In genomic region chr11:123624974-123625373, GRCh38 we compare ENCODE assay signal across 20 cellular contexts. TPM values are rescaled to one million over a fixed set of nuclear protein-coding genes. Genes with fewer than 3 reads are reported as not detected.
DNase-seq lines count a peak whose midpoint lies in the region; ATAC-seq and TF ChIP-seq lines count a peak whose summit lies in the region.
"Had no signal": no experiment of that assay in that cellular context is flagged by ENCODE, and none has a peak within 500 bp of the region (broad histone marks: within the 10 kb centered on the region; RNA-seq: fewer than 3 reads in every experiment).

No MANE protein-coding gene starts in this region.

- dilution Hi-C loops in IMR-90 (cut with HindIII; ENCODE audit: low sequenced_read_pairs, unreplicated experiment), result no loop called here

- H2BK5ac ChIP-seq in IMR-90 (ENCODE audit: low read depth, low read length, poor library complexity, severe bottlenecking), result no peak overlapping the region

- H3K79me1 ChIP-seq in IMR-90 (ENCODE audit: low read depth in 1 of 2, low read length in 2 of 2), result no peaks in the 10 kb centered on the region

- in situ Hi-C loops in IMR-90 (cut with MboI; ENCODE audit: low sequenced_read_pairs), result no loop called here

- no peaks in the 10 kb centered on the region for H3K79me2 ChIP-seq in PC-9 (ENCODE audit: low read depth)

- H3K4me1 ChIP-seq in IMR-90 (ENCODE audit: control insufficient read depth, insufficient read depth, low read length) (no peaks in the 10 kb centered on the region), PC-9 (replicated peaks; ENCODE audit: insufficient read depth) (no peaks in the 10 kb centered on the region)

- CTCF ChIA-PET in IMR-90 (lab: Yijun Ruan, JAX) (interaction anchor here (0.5 to 1.1 kb wide), 2 partner anchors 14 to 48 kb away, joined by 5 to 6 read pairs; no protein-coding TSS in a partner anchor), PC-9 (lab: Charles Lee) (no interaction called here)

- H2BK120ac ChIP-seq in IMR-90 (ENCODE audit: low read depth, low read length), result no peak overlapping the region

- ATAC-seq in IMR-90 (ENCODE audit: low read depth) (no peak), GM19455 (IDR thresholded peaks at IDR 0.05; ENCODE audit: unreplicated experiment) (no peak), HG02938 (IDR thresholded peaks at IDR 0.05; ENCODE audit: unreplicated experiment) (no peak)
- ATAC-seq: GM12878 had no signal

- no peak overlapping the region for H2AK9ac ChIP-seq in IMR-90 (replicated peaks; ENCODE audit: low read depth, low read length, poor library complexity)

- H3K27me3 ChIP-seq in IMR-90 (ENCODE audit: control insufficient read depth, insufficient read depth, low read length) (no peaks in the 10 kb centered on the region), PC-9 (ENCODE audit: insufficient read depth, low read depth) (no peaks in the 10 kb centered on the region)

- WGBS in IMR-90 (ENCODE audit: extremely low coverage in 2 of 2, insufficient read length in 1 of 2), 2 experiments, result no CpG with 5 or more reads among the region's 2 CpGs

- intact Hi-C loops in IMR-90 (cut with micrococcal nuclease) (no loop called here), PC-9 (cut with micrococcal nuclease; ENCODE audit: unreplicated experiment) (no loop called here)

- no peaks in the 10 kb centered on the region for H3K9me2 ChIP-seq in PC-9 (ENCODE audit: insufficient read depth)

- BruUV-seq in IMR-90 (replicated peaks; lab: Mats Ljungman, UMichigan), result no TSS peak
- no TSS peak for BruUV-seq in PC-9 (replicated peaks; lab: Mats Ljungman, UMichigan)

- TF ChIP-seq POLR2A in IMR-90 (IDR thresholded peaks at IDR 0.05; ENCODE audit: low read depth, low read length), result no peak

- no peak overlapping the region for H2AFZ ChIP-seq in IMR-90 (replicated peaks; ENCODE audit: low read length, poor library complexity)
- H2AFZ ChIP-seq in PC-9, result no peak overlapping the region

- DNase-seq in AG10803 (ENCODE audit: low read depth) (peak; percentile 67), IMR-90 (peak; percentile 52), epithelial cell of esophagus (ENCODE audit: low read depth) (peak; percentile 8), foreskin fibroblast (peak; percentile 35 to 59), PC-9 (no peak), NOMO-1 treated with DMSO at 0.1 percent for 48 hours (lab: John Stamatoyannopoulos, UW; ENCODE audit: unreplicated experiment) (no peak)
- DNase-seq: DMS79 treated with DMSO at 0.1 percent for 48 hours; KBM-7; NCI-H1105 treated with DMSO at 0.1 percent for 48 hours; NCI-H1694; NCI-H748 treated with DMSO at 0.1 percent for 48 hours; NK-92 treated with Interleukin-12 subunit alpha and Interleukin-12 subunit beta, amount 100 ng/mL, for 24 hours; SHP77 had no signal

- no peaks in the 10 kb centered on the region for H3K36me3 ChIP-seq in IMR-90 (ENCODE audit: control insufficient read depth, insufficient read depth, low read length)
- no peaks in the 10 kb centered on the region for H3K36me3 ChIP-seq in PC-9 (ENCODE audit: low read depth)

- H4K20me1 ChIP-seq in IMR-90 (ENCODE audit: insufficient read depth, low read length) (no peaks in the 10 kb centered on the region), PC-9 (ENCODE audit: insufficient read depth) (no peaks in the 10 kb centered on the region)

- H3K9me3 ChIP-seq in IMR-90 (ENCODE audit: control insufficient read depth, insufficient read depth, low read length) (no peaks in the 10 kb centered on the region), PC-9 (ENCODE audit: insufficient read depth, low read depth) (no peaks in the 10 kb centered on the region)

- H4K91ac ChIP-seq in IMR-90 (ENCODE audit: insufficient read depth, low read depth, low read length), result no peak overlapping the region

- no peak overlapping the region for H3K23ac ChIP-seq in IMR-90 (ENCODE audit: low read depth, low read length)

- no peaks in the 10 kb centered on the region for H3F3A ChIP-seq in PC-9 (ENCODE audit: insufficient read depth, low read depth)

- no peak overlapping the region for H2AK5ac ChIP-seq in IMR-90 (ENCODE audit: low read depth, low read length)

- no peak overlapping the region for H3K4me2 ChIP-seq in IMR-90 (ENCODE audit: low read depth, low read length)
- H3K4me2 ChIP-seq in PC-9, result no peak overlapping the region

- H3K9me1 ChIP-seq in IMR-90 (ENCODE audit: insufficient read depth, low read length), result 0 out of 2 replicates have a peak, but pooled peaks cover 2% of the 10 kb centered on the region

- H3K14ac ChIP-seq in IMR-90 (replicated peaks; ENCODE audit: low read depth, low read length), result no peak overlapping the region

- no peak overlapping the region for H3K27ac ChIP-seq in IMR-90 (ENCODE audit: insufficient read depth, low read length)
- no peak overlapping the region for H3K27ac ChIP-seq in PC-9
- H3K27ac ChIP-seq: C4-2B, SK-N-MC had no signal

- no peak overlapping the region for H2BK20ac ChIP-seq in IMR-90 (ENCODE audit: low read depth, low read length)

- no peak overlapping the region for H3K56ac ChIP-seq in IMR-90 (ENCODE audit: extremely low read depth, insufficient read depth, low read length)

- no peak overlapping the region for H3K4me3 ChIP-seq in AG10803 (ENCODE audit: low read length)
- no peak overlapping the region for H3K4me3 ChIP-seq in IMR-90 (ENCODE audit: insufficient read depth, low read depth, low read length)
- H3K4me3 ChIP-seq in epithelial cell of esophagus (ENCODE audit: low read length), result no peak overlapping the region
- H3K4me3 ChIP-seq in foreskin fibroblast (ENCODE audit: low read depth in 1 of 2, low read length in 2 of 2), result no peak overlapping the region
- H3K4me3 ChIP-seq in PC-9, result no peak overlapping the region
- H3K4me3 ChIP-seq: GM12878, SK-N-MC had no signal

- no peak overlapping the region for H3K18ac ChIP-seq in IMR-90 (ENCODE audit: low read depth, low read length)

- no peak for TF ChIP-seq RAD21 in IMR-90 (IDR thresholded peaks at IDR 0.05; ENCODE audit: low read length)

- H4K5ac ChIP-seq in IMR-90 (ENCODE audit: low read depth, low read length), result no peak overlapping the region

- H2BK15ac ChIP-seq in IMR-90 (ENCODE audit: low read depth, low read length), result no peak overlapping the region

- POLR2A ChIA-PET in IMR-90 (lab: Charles Lee; ENCODE audit: unreplicated experiment) (no interaction called here), PC-9 (lab: Charles Lee; ENCODE audit: unreplicated experiment) (no interaction called here)

- no peak overlapping the region for H4K8ac ChIP-seq in IMR-90 (ENCODE audit: low read depth in 2 of 2, low read length in 2 of 2)

- no peak overlapping the region for H3K4ac ChIP-seq in IMR-90 (ENCODE audit: low read depth, low read length)

- no peak for TF ChIP-seq CTCF in AG10803 (conservative IDR thresholded peaks at IDR 0.05; ENCODE audit: low read length)
- no peak for TF ChIP-seq CTCF in IMR-90 (conservative IDR thresholded peaks at IDR 0.05; ENCODE audit: low read depth, low read length)
- no peak for TF ChIP-seq CTCF in epithelial cell of esophagus (IDR thresholded peaks at IDR 0.05; ENCODE audit: insufficient read depth, low read depth, low read length, missing control alignments)
- no peak for TF ChIP-seq CTCF in foreskin fibroblast (IDR thresholded peaks at IDR 0.05; ENCODE audit: low read depth, low read length)
- no peak for TF ChIP-seq CTCF in PC-9 (conservative IDR thresholded peaks at IDR 0.05)

- no peak overlapping the region for H3K9ac ChIP-seq in IMR-90 (ENCODE audit: low read depth, low read length)

TF ChIP-seq in IMR-90, 13 proteins besides CTCF, POLR2A, EP300 and RAD21:
- no peak for TF ChIP-seq MXI1 (IDR thresholded peaks at IDR 0.05; ENCODE audit: borderline replicate concordance, low read depth, low read length)
- peak; percentile 65 for TF ChIP-seq CEBPB (IDR thresholded peaks at IDR 0.05; ENCODE audit: low read depth, low read length)

RNA-seq across cellular contexts. Expression of gene SCN3B, which starts 29.4 kb away (rescaled TPM):
- total RNA-seq in IMR-90 (2012; rRNA removed), result under 0.01 TPM in 2 replicates
- polyA plus RNA-seq in IMR-90 (2012; rRNA removed), result 0.03 and 0.04 TPM in 2 replicates
- 0.03 TPM in 2 replicates for polyA plus RNA-seq in IMR-90 (2012; cell fraction: cytosol; rRNA removed)
- polyA plus RNA-seq in IMR-90 (2012; cell fraction: nucleus; rRNA removed; ENCODE audit: low replicate concordance), result 0.08 and 0.10 TPM in 2 replicates
- total RNA-seq in PC-9 (2021), result not detected in 2 replicates
- total RNA-seq: GM12878, OCI-LY7, RPMI7951 had no signal

Comparison
In these comparisons a context has a peak if more than half of its experiments do, and no peak if none do; other contexts are left out.
1. DNase-seq: peak in AG10803 (single experiment), IMR-90 (single experiment), epithelial cell of esophagus (single experiment) and foreskin fibroblast (2 of 2); none in PC-9 (0 of 2) and NOMO-1 treated with DMSO at 0.1 percent for 48 hours (single experiment).